Comparison of ENCODE assay signal across 10 cellular contexts in genomic region chr17:79028496-79029326, GRCh38. TPM values are rescaled to one million over a fixed set of nuclear protein-coding genes. Genes with fewer than 3 reads are reported as not detected.
DNase-seq lines count a peak whose midpoint lies in the region; ATAC-seq and TF ChIP-seq lines count a peak whose summit lies in the region.
"Had no signal": no experiment of that assay in that cellular context is flagged by ENCODE, and none has a peak within 500 bp of the region (broad histone marks: within the 10 kb centered on the region; RNA-seq: fewer than 3 reads in every experiment).

No MANE protein-coding gene starts in this region.

- WGBS in endodermal cell (ENCODE audit: insufficient coverage in 1 of 2, insufficient read length in 1 of 2), 2 experiments: 83 to 90% methylated on average over 13 to 17 of the region's 17 CpGs
- 76 to 85% methylated on average over 15 to 17 of the region's 17 CpGs for WGBS in upper lobe of left lung, 2 donors

- H3K9me3 ChIP-seq in endodermal cell (ENCODE audit: control insufficient read depth, low read length) (no peaks in the 10 kb centered on the region), upper lobe of left lung (no peaks in the 10 kb centered on the region)

- H3K4me3 Mint-ChIP-seq in endodermal cell: no peak overlapping the region
- H3K4me3 Mint-ChIP-seq: activated CD4-positive, alpha-beta T cell treated with anti-CD3 and anti-CD28 coated beads, Interleukin-2, amount 10 ng/mL, durations not matched to agents 7 days and 5 days; naive thymus-derived CD8-positive, alpha-beta T cell had no signal

- ATAC-seq in sciatic nerve (no peak), GM19397 (IDR thresholded peaks at IDR 0.05; ENCODE audit: unreplicated experiment) (no peak), upper lobe of left lung (ENCODE audit: low FRiP score in 2 of 2) (no peak)
- ATAC-seq: naive thymus-derived CD8-positive, alpha-beta T cell had no signal

- TF ChIP-seq CTCF in LNCaP clone FGC (IDR thresholded peaks at IDR 0.05; ENCODE audit: control insufficient read depth, extremely low read depth, insufficient read depth) (peak; percentile 35), endodermal cell (conservative IDR thresholded peaks at IDR 0.05) (peak; percentile 51), upper lobe of left lung (IDR thresholded peaks at IDR 0.05) (no peak)

- H3K9me3 Mint-ChIP-seq in endodermal cell: no peaks in the 10 kb centered on the region
- H3K9me3 Mint-ChIP-seq: activated CD4-positive, alpha-beta T cell treated with anti-CD3 and anti-CD28 coated beads, Interleukin-2, amount 10 ng/mL, durations not matched to agents 7 days and 5 days; naive thymus-derived CD8-positive, alpha-beta T cell had no signal

- H3K4me1 ChIP-seq in endodermal cell (ENCODE audit: control insufficient read depth, insufficient read depth, low read length) (no peaks in the 10 kb centered on the region), upper lobe of left lung (peaks cover 44 to 48% (median 46%) of the 10 kb centered on the region in 4 donors)

- no peak for TF ChIP-seq POLR2A in upper lobe of left lung (IDR thresholded peaks at IDR 0.05)

- intact Hi-C loops in sciatic nerve (cut with DNase I): no loop called here

- peaks cover 7% of the 10 kb centered on the region for H3K4me1 Mint-ChIP-seq in endodermal cell

- H3K27me3 ChIP-seq in endodermal cell (ENCODE audit: control insufficient read depth, insufficient read depth, low read length, poor library complexity, severe bottlenecking) (peaks cover 24% of the 10 kb centered on the region), upper lobe of left lung (peaks cover 0 to 5% (median 0%) of the 10 kb centered on the region in 4 donors)

- no peak overlapping the region for H3K9ac ChIP-seq in endodermal cell (ENCODE audit: extremely low read depth, low read length, poor library complexity, severe bottlenecking)

- no peak overlapping the region for H3K27ac Mint-ChIP-seq in endodermal cell
- H3K27ac Mint-ChIP-seq: activated CD4-positive, alpha-beta T cell treated with anti-CD3 and anti-CD28 coated beads, Interleukin-2, amount 10 ng/mL, durations not matched to agents 7 days and 5 days had no signal

- in situ Hi-C loops in Caki2 (cut with HindIII; ENCODE audit: low pct_unique_long_range_greater_than_20kb, low sequenced_read_pairs): no loop called here

- H3K36me3 ChIP-seq in endodermal cell (ENCODE audit: control insufficient read depth, insufficient read depth, low read length) (no peaks in the 10 kb centered on the region), upper lobe of left lung (no peaks in the 10 kb centered on the region)

- peak; percentile 60 for DNase-seq in Caki2 (ENCODE audit: low read depth)
- DNase-seq in LNCaP clone FGC (ENCODE audit: low read depth): no peak
- peak; percentile 49 for DNase-seq in endodermal cell
- DNase-seq in sciatic nerve (ENCODE audit: low spot score): peak; percentile 54
- DNase-seq in occipital lobe (lab: John Stamatoyannopoulos, UW): no peak
- DNase-seq in upper lobe of left lung: no peak
- no peak for DNase-seq in NOMO-1 treated with DMSO at 0.1 percent for 48 hours (lab: John Stamatoyannopoulos, UW; ENCODE audit: unreplicated experiment)
- DNase-seq: activated CD4-positive, alpha-beta T cell treated with anti-CD3 and anti-CD28 coated beads, Interleukin-2, amount 10 ng/mL, durations not matched to agents 7 days and 5 days had no signal

- no peak for TF ChIP-seq EP300 in upper lobe of left lung (IDR thresholded peaks at IDR 0.05)

- peaks cover 3% of the 10 kb centered on the region for H3K36me3 Mint-ChIP-seq in endodermal cell (ENCODE audit: low read depth)

- peaks cover 62% of the 10 kb centered on the region for H3K27me3 Mint-ChIP-seq in endodermal cell (ENCODE audit: insufficient read depth)

- H3K27ac ChIP-seq in endodermal cell (ENCODE audit: low read depth, low read length) (no peak overlapping the region), upper lobe of left lung (peak overlapping the region in 2 of 4 donors; percentile 60 to 68)

- H3K4me3 ChIP-seq in LNCaP clone FGC (ENCODE audit: low read depth, low read length) (no peak overlapping the region), endodermal cell (ENCODE audit: low read length) (no peak overlapping the region), upper lobe of left lung (no peak overlapping the region)

RNA-seq across cellular contexts. Expression of gene C1QTNF1, which starts 4.7 kb away (rescaled TPM):
- total RNA-seq in Caki2 (2014; rRNA removed; shearing (Covaris generic); ENCODE audit: low replicate concordance): not detected in 2 replicates
- total RNA-seq in endodermal cell: 10 to 100 TPM; 16.0 to 16.5 TPM
- 1.5 TPM for polyA plus RNA-seq in endodermal cell (2013, experiment 1 of 2)
- polyA plus RNA-seq in endodermal cell (2013, experiment 2 of 2): 1.7 TPM
- 22.6 TPM for total RNA-seq in sciatic nerve
- 0.78 TPM for total RNA-seq in occipital lobe
- total RNA-seq in upper lobe of left lung: 10 to 100 TPM in 4 of 6 donors, 1 to 10 TPM in 2; 9.3 to 30.4 (median 14.1) TPM
- total RNA-seq: activated CD4-positive, alpha-beta T cell treated with anti-CD3 and anti-CD28 coated beads, Interleukin-2, amount 10 ng/mL, durations not matched to agents 7 days and 5 days; naive thymus-derived CD8-positive, alpha-beta T cell had no signal
- polyA plus RNA-seq: naive thymus-derived CD8-positive, alpha-beta T cell had no signal

RNA-seq across cellular contexts. Expression of gene CANT1, which starts 19.1 kb away (rescaled TPM):
- total RNA-seq in Caki2 (2014; rRNA removed; shearing (Covaris generic); ENCODE audit: low replicate concordance): 63.0 and 77.3 TPM in 2 replicates
- total RNA-seq in endodermal cell (10 to 100 TPM; 57.5 to 61.8 TPM), sciatic nerve (28.9 TPM), occipital lobe (13.1 TPM), upper lobe of left lung (10 to 100 TPM; 19.5 to 77.8 (median 38.6) TPM)
- polyA plus RNA-seq in endodermal cell (2013, experiment 1 of 2): 50.7 TPM
- 48.7 TPM for polyA plus RNA-seq in endodermal cell (2013, experiment 2 of 2)

RNA-seq across cellular contexts. Expression of gene ENGASE, which starts 45.9 kb away (rescaled TPM):
- 12.8 and 12.9 TPM in 2 replicates for total RNA-seq in Caki2 (2014; rRNA removed; shearing (Covaris generic); ENCODE audit: low replicate concordance)
- total RNA-seq in endodermal cell (10 to 100 TPM; 40.8 to 42.0 TPM), sciatic nerve (57.3 TPM), occipital lobe (5.8 TPM), upper lobe of left lung (100 to 1,000 TPM in 2 of 6 donors, 10 to 100 TPM in 4; 17.2 to 320 (median 55.9) TPM)
- 33.7 TPM for polyA plus RNA-seq in endodermal cell (2013, experiment 1 of 2)
- polyA plus RNA-seq in endodermal cell (2013, experiment 2 of 2): 27.0 TPM

RNA-seq across cellular contexts. Expression of gene LGALS3BP, which starts 49.0 kb away (rescaled TPM):
- total RNA-seq in Caki2 (2014; rRNA removed; shearing (Covaris generic); ENCODE audit: low replicate concordance): 345 and 478 TPM in 2 replicates
- total RNA-seq in endodermal cell (10 to 100 TPM; 23.3 to 71.4 TPM), sciatic nerve (147 TPM), occipital lobe (24.2 TPM), upper lobe of left lung (1,000 to 10,000 TPM in 1 of 6 donors, 100 to 1,000 TPM in 5; 257 to 1,111 (median 533) TPM)
- polyA plus RNA-seq in endodermal cell (2013, experiment 1 of 2): 51.4 TPM
- 47.9 TPM for polyA plus RNA-seq in endodermal cell (2013, experiment 2 of 2)

Comparison
In these comparisons a context has a peak if more than half of its experiments do, and no peak if none do; other contexts are left out.
1. DNase-seq: peak in Caki2 (single experiment), endodermal cell (single experiment) and sciatic nerve (single experiment); none in LNCaP clone FGC (single experiment), occipital lobe (single experiment), upper lobe of left lung (0 of 2) and NOMO-1 treated with DMSO at 0.1 percent for 48 hours (single experiment).
2. CTCF ChIP-seq: peak in LNCaP clone FGC (single experiment) and endodermal cell (single experiment); none in upper lobe of left lung (0 of 6).